1 cellular context compared by ENCODE assay signal in genomic region chr15:31216210-31216911, GRCh38.
TF ChIP-seq lines count a peak whose summit lies in the region.

No MANE protein-coding gene starts in this region.

TF ChIP-seq in HepG2, 621 proteins besides CTCF, POLR2A, EP300 and RAD21 (continued from another document and continues in another):
- TF ChIP-seq HMGXB4 (CRISPR knock-in tag; IDR thresholded peaks at IDR 0.05; ENCODE audit: borderline replicate concordance in 1 of 2, low read depth in 1 of 2) (no peak), ZNF501 (CRISPR knock-in tag; IDR thresholded peaks at IDR 0.05) (no peak), GRHL1 (CRISPR knock-in tag; conservative IDR thresholded peaks at IDR 0.05) (no peak), TBX3 (IDR thresholded peaks at IDR 0.05; ENCODE audit: borderline replicate concordance) (no peak), ISX (CRISPR knock-in tag; conservative IDR thresholded peaks at IDR 0.05) (no peak), BCL6 (CRISPR knock-in tag; IDR thresholded peaks at IDR 0.05) (0 out of 2 replicates have a peak, but pooled peaks have one; percentile 6), ZBTB37 (CRISPR knock-in tag; IDR thresholded peaks at IDR 0.05) (no peak), ZBTB25 (CRISPR knock-in tag; IDR thresholded peaks at IDR 0.05) (no peak), ZNF441 (CRISPR knock-in tag; IDR thresholded peaks at IDR 0.05; ENCODE audit: borderline replicate concordance) (peak; percentile 38; the same call in 1 of the 2 replicates), SIX4 (CRISPR knock-in tag; IDR thresholded peaks at IDR 0.05) (no peak), ZNF766 (CRISPR knock-in tag; IDR thresholded peaks at IDR 0.05; ENCODE audit: borderline replicate concordance) (no peak), HNRNPH1 (optimal IDR thresholded peaks at IDR 0.05; ENCODE audit: low read depth, low read length) (peak; percentile 67), TERF1 (CRISPR knock-in tag; IDR thresholded peaks at IDR 0.05) (no peak), ZNF629 (CRISPR knock-in tag; conservative IDR thresholded peaks at IDR 0.05) (no peak), ZNF235 (CRISPR knock-in tag; IDR thresholded peaks at IDR 0.05; ENCODE audit: borderline replicate concordance) (no peak), KDM1A (CRISPR knock-in tag; IDR thresholded peaks at IDR 0.05) (no peak), ZNF296 (CRISPR knock-in tag; conservative IDR thresholded peaks at IDR 0.05) (no peak), SIN3A (IDR thresholded peaks at IDR 0.05; ENCODE audit: borderline replicate concordance, low read depth, low read length) (no peak), ARID3A (IDR thresholded peaks at IDR 0.05; ENCODE audit: low read depth, low read length) (no peak), NFE2 (CRISPR knock-in tag; IDR thresholded peaks at IDR 0.05) (no peak), ZNF768 (CRISPR knock-in tag; IDR thresholded peaks at IDR 0.05) (peak; percentile 22), IRF2 (CRISPR knock-in tag; IDR thresholded peaks at IDR 0.05) (no peak), TOE1 (CRISPR knock-in tag; IDR thresholded peaks at IDR 0.05) (no peak), ZKSCAN8 (CRISPR knock-in tag; IDR thresholded peaks at IDR 0.05; ENCODE audit: borderline replicate concordance) (peak; percentile 31; the same call in 1 of the 2 replicates), FOXP4 (CRISPR knock-in tag; IDR thresholded peaks at IDR 0.05) (no peak; the same call in 1 of the 2 replicates), ZBTB42 (CRISPR knock-in tag; IDR thresholded peaks at IDR 0.05) (peak; percentile 18; the same call in 1 of the 2 replicates), FOXJ3 (CRISPR knock-in tag; IDR thresholded peaks at IDR 0.05; ENCODE audit: borderline replicate concordance) (no peak), PTBP1 (IDR thresholded peaks at IDR 0.05; ENCODE audit: low read depth, low read length, poor library complexity, severe bottlenecking) (no peak), ZNF383 (CRISPR knock-in tag; IDR thresholded peaks at IDR 0.05; ENCODE audit: borderline replicate concordance) (no peak), ZNF343 (CRISPR knock-in tag; IDR thresholded peaks at IDR 0.05) (peak; percentile 22; the same call in 1 of the 2 replicates), BCLAF1 (IDR thresholded peaks at IDR 0.05) (no peak), ZBTB8A (CRISPR knock-in tag; IDR thresholded peaks at IDR 0.05; ENCODE audit: borderline replicate concordance, low read depth) (no peak), EZH2 (conservative IDR thresholded peaks at IDR 0.05; ENCODE audit: low read depth, low read length) (no peak), MIXL1 (CRISPR knock-in tag; IDR thresholded peaks at IDR 0.05) (no peak), ZNF564 (CRISPR knock-in tag; IDR thresholded peaks at IDR 0.05) (no peak), ZFP41 (CRISPR knock-in tag; IDR thresholded peaks at IDR 0.05; ENCODE audit: borderline replicate concordance) (no peak), ZNF256 (CRISPR knock-in tag; conservative IDR thresholded peaks at IDR 0.05) (no peak), ZNF20 (CRISPR knock-in tag; IDR thresholded peaks at IDR 0.05) (no peak), ZNF33A (CRISPR knock-in tag; IDR thresholded peaks at IDR 0.05; ENCODE audit: borderline replicate concordance) (no peak), HNF4G (IDR thresholded peaks at IDR 0.05; ENCODE audit: borderline replicate concordance, low read depth, low read length) (no peak; the same call in 1 of the 2 replicates), HNF4G (CRISPR knock-in tag; IDR thresholded peaks at IDR 0.05; ENCODE audit: borderline replicate concordance, low read depth) (peak; percentile 62; the same call in 1 of the 2 replicates), PAF1 (CRISPR knock-in tag; IDR thresholded peaks at IDR 0.05) (no peak), ARNTL (CRISPR knock-in tag; IDR thresholded peaks at IDR 0.05) (no peak), JARID2 (CRISPR knock-in tag; IDR thresholded peaks at IDR 0.05; ENCODE audit: insufficient replicate concordance) (no peak), MED13 (CRISPR knock-in tag; IDR thresholded peaks at IDR 0.05) (no peak), ZNF616 (CRISPR knock-in tag; IDR thresholded peaks at IDR 0.05; ENCODE audit: low read depth) (no peak), SMYD3 (CRISPR knock-in tag; IDR thresholded peaks at IDR 0.05) (no peak), YEATS4 (CRISPR knock-in tag; IDR thresholded peaks at IDR 0.05; ENCODE audit: borderline replicate concordance) (0 out of 2 replicates have a peak, but pooled peaks have one; percentile 43), ELF1 (CRISPR knock-in tag; IDR thresholded peaks at IDR 0.05) (peak; percentile 28; the same call in 1 of the 2 replicates), SOX5 (CRISPR knock-in tag; IDR thresholded peaks at IDR 0.05; ENCODE audit: borderline replicate concordance) (no peak; the same call in 1 of the 2 replicates), CENPT (CRISPR knock-in tag; IDR thresholded peaks at IDR 0.05; ENCODE audit: low read depth) (no peak), PLRG1 (conservative IDR thresholded peaks at IDR 0.05) (no peak), MLX (CRISPR knock-in tag; IDR thresholded peaks at IDR 0.05) (no peak), ZSCAN12 (CRISPR knock-in tag; IDR thresholded peaks at IDR 0.05) (no peak), ZNF749 (CRISPR knock-in tag; IDR thresholded peaks at IDR 0.05; ENCODE audit: borderline replicate concordance) (no peak), KLF15 (CRISPR knock-in tag; IDR thresholded peaks at IDR 0.05; ENCODE audit: borderline replicate concordance) (no peak), MYNN (CRISPR knock-in tag; IDR thresholded peaks at IDR 0.05; ENCODE audit: low read depth) (no peak), ZNF83 (CRISPR knock-in tag; IDR thresholded peaks at IDR 0.05; ENCODE audit: borderline replicate concordance) (peak; percentile 50; the same call in 1 of the 2 replicates), FOXP1 (IDR thresholded peaks at IDR 0.05) (no peak), FOXP1 (CRISPR knock-in tag; IDR thresholded peaks at IDR 0.05) (no peak)
